35 cellular contexts compared by ENCODE assay signal in genomic region chr6:150593119-150593518, GRCh38.
"Had no signal": no experiment of that assay in that cellular context is flagged by ENCODE, and none has a peak within 500 bp of the region (broad histone marks: within the 10 kb centered on the region; RNA-seq: fewer than 3 reads in every experiment).

No MANE protein-coding gene starts in this region.

- ATAC-seq: activated CD4-positive, alpha-beta T cell treated with anti-CD3 and anti-CD28 coated beads for 36 hours; activated CD8-positive, alpha-beta memory T cell treated with anti-CD3 and anti-CD28 coated beads, Interleukin-2, amount 10 ng/mL, durations not matched to agents 7 days and 5 days; activated CD8-positive, alpha-beta T cell treated with anti-CD3 and anti-CD28 coated beads, Interleukin-2, amount 10 ng/mL, durations not matched to agents 7 days and 5 days; activated naive CD8-positive, alpha-beta T cell treated with anti-CD3 and anti-CD28 coated beads, Interleukin-2, amount 50 U/mL, for 24 hours; body of pancreas; esophagus mucosa; T-helper 17 cell had no signal

- H3K9me3 Mint-ChIP-seq: activated CD4-positive, alpha-beta memory T cell treated with anti-CD3 and anti-CD28 coated beads for 36 hours; activated CD4-positive, alpha-beta T cell treated with anti-CD3 and anti-CD28 coated beads, Interleukin-2, amount 10 ng/mL, durations not matched to agents 24 days and 14 days; activated naive CD4-positive, alpha-beta T cell treated with anti-CD3 and anti-CD28 coated beads for 36 hours; activated naive CD4-positive, alpha-beta T cell treated with anti-CD3 and anti-CD28 coated beads, Interleukin-2, amount 50 U/mL, for 24 hours; activated naive CD8-positive, alpha-beta T cell treated with anti-CD3 and anti-CD28 coated beads for 36 hours; activated naive CD8-positive, alpha-beta T cell treated with anti-CD3 and anti-CD28 coated beads, Interleukin-2, amount 50 U/mL, for 24 hours; activated T-helper 1 cell treated with anti-CD3 and anti-CD28 coated beads, Interleukin-12 subunit alpha, Interleukin-12 subunit beta, Interleukin-2, Interleukin-4 antibody, amounts not matched to agents 30 ng/mL and 10 ng/mL and 1 ng/mL, durations not matched to agents 14 hours and 24 hours and 36 hours; activated T-helper 2 cell treated with anti-CD3 and anti-CD28 coated beads, Interferon-gamma antibody, Interleukin-2, Interleukin-4, amounts not matched to agents 10 μg/mL and 5 μg/mL and 100 μg/mL, durations not matched to agents 14 hours and 24 hours and 36 hours; T-helper 2 cell treated with Interferon-gamma antibody and Interleukin-4, amounts not matched to agents 5 μg/mL and 100 μg/mL, for 36 hours had no signal

- DNase-seq: activated CD4-positive, alpha-beta memory T cell treated with anti-CD3 and anti-CD28 coated beads for 36 hours; activated CD4-positive, alpha-beta T cell treated with anti-CD3 and anti-CD28 coated beads for 36 hours; activated CD4-positive, alpha-beta T cell treated with anti-CD3 and anti-CD28 coated beads, Interleukin-2, amount 10 ng/mL, durations not matched to agents 24 days and 14 days; activated CD4-positive, CD25-positive, alpha-beta regulatory T cell; activated CD4-positive, CD25-positive, alpha-beta regulatory T cell treated with anti-CD3 and anti-CD28 coated beads, Interleukin-2, amount 50 U/mL, for 72 hours; activated CD8-positive, alpha-beta memory T cell treated with anti-CD3 and anti-CD28 coated beads, Interleukin-2, amount 10 ng/mL, durations not matched to agents 7 days and 5 days; activated CD8-positive, alpha-beta memory T cell treated with anti-CD3 and anti-CD28 coated beads, Interleukin-2, amount 50 U/mL, for 4 hours; activated CD8-positive, alpha-beta T cell treated with anti-CD3 and anti-CD28 coated beads, Interleukin-2, amount 10 ng/mL, durations not matched to agents 7 days and 5 days; activated effector memory CD4-positive, alpha-beta T cell treated with anti-CD3 and anti-CD28 coated beads, Interleukin-2, amount 50 U/mL, for 16 hours; activated naive CD4-positive, alpha-beta T cell treated with anti-CD3 and anti-CD28 coated beads for 36 hours; activated naive CD8-positive, alpha-beta T cell treated with anti-CD3 and anti-CD28 coated beads for 36 hours; activated naive CD8-positive, alpha-beta T cell treated with anti-CD3 and anti-CD28 coated beads, Interleukin-2, amount 50 U/mL, for 24 hours; activated T-cell treated with anti-CD3 and anti-CD28 coated beads, Interleukin-2, amount 50 U/mL, for 1 hour; activated T-cell treated with anti-CD3 and anti-CD28 coated beads, Interleukin-2, amount 50 U/mL, for 48 hours; adrenal gland; amygdala; aorta; body of pancreas; central memory CD4-positive, alpha-beta T cell; cerebellar nuclear complex; cortex of kidney; dermis blood vessel endothelial cell; effector CD8-positive, alpha-beta T cell; foreskin fibroblast; head of caudate nucleus; T-helper 1 cell; T-helper 17 cell; T1000 had no signal

- H3K4me1 ChIP-seq: adrenal gland, body of pancreas, breast epithelium had no signal

- H3K27me3 ChIP-seq: adrenal gland, body of pancreas, breast epithelium had no signal

- H3K36me3 Mint-ChIP-seq: activated CD4-positive, alpha-beta memory T cell treated with anti-CD3 and anti-CD28 coated beads for 36 hours; activated CD8-positive, alpha-beta memory T cell treated with anti-CD3 and anti-CD28 coated beads, Interleukin-2, amount 10 ng/mL, durations not matched to agents 7 days and 5 days; activated naive CD4-positive, alpha-beta T cell treated with anti-CD3 and anti-CD28 coated beads, Interleukin-2, amount 50 U/mL, for 24 hours; activated naive CD8-positive, alpha-beta T cell treated with anti-CD3 and anti-CD28 coated beads for 36 hours had no signal

- H3K9me3 ChIP-seq: adrenal gland, body of pancreas, breast epithelium had no signal

- H3K4me3 ChIP-seq: adrenal gland, body of pancreas, breast epithelium, cardiac muscle cell had no signal

- H3K27ac ChIP-seq: adrenal gland, body of pancreas, breast epithelium, cardiac muscle cell had no signal

- H3K4me3 Mint-ChIP-seq: activated CD4-positive, alpha-beta memory T cell treated with anti-CD3 and anti-CD28 coated beads for 36 hours; activated CD4-positive, alpha-beta T cell treated with anti-CD3 and anti-CD28 coated beads for 36 hours; activated CD4-positive, alpha-beta T cell treated with anti-CD3 and anti-CD28 coated beads, Interleukin-2, amount 10 ng/mL, durations not matched to agents 24 days and 14 days; activated CD8-positive, alpha-beta memory T cell treated with anti-CD3 and anti-CD28 coated beads, Interleukin-2, amount 10 ng/mL, durations not matched to agents 7 days and 5 days; activated CD8-positive, alpha-beta T cell treated with anti-CD3 and anti-CD28 coated beads, Interleukin-2, amount 10 ng/mL, durations not matched to agents 7 days and 5 days; activated naive CD4-positive, alpha-beta T cell treated with anti-CD3 and anti-CD28 coated beads for 36 hours; activated naive CD4-positive, alpha-beta T cell treated with anti-CD3 and anti-CD28 coated beads, Interleukin-2, amount 50 U/mL, for 24 hours; activated naive CD8-positive, alpha-beta T cell treated with anti-CD3 and anti-CD28 coated beads for 36 hours; activated naive CD8-positive, alpha-beta T cell treated with anti-CD3 and anti-CD28 coated beads, Interleukin-2, amount 50 U/mL, for 24 hours; activated T-helper 1 cell treated with anti-CD3 and anti-CD28 coated beads, Interleukin-12 subunit alpha, Interleukin-12 subunit beta, Interleukin-2, Interleukin-4 antibody, amounts not matched to agents 30 ng/mL and 10 ng/mL and 1 ng/mL, durations not matched to agents 14 hours and 24 hours and 36 hours; T-helper 17 cell; T-helper 2 cell treated with Interferon-gamma antibody and Interleukin-4, amounts not matched to agents 5 μg/mL and 100 μg/mL, for 36 hours had no signal

- H3K4me1 Mint-ChIP-seq: activated CD4-positive, alpha-beta T cell treated with anti-CD3 and anti-CD28 coated beads for 36 hours; activated CD4-positive, alpha-beta T cell treated with anti-CD3 and anti-CD28 coated beads, Interleukin-2, amount 10 ng/mL, durations not matched to agents 24 days and 14 days; activated naive CD4-positive, alpha-beta T cell treated with anti-CD3 and anti-CD28 coated beads, Interleukin-2, amount 50 U/mL, for 24 hours; activated naive CD8-positive, alpha-beta T cell treated with anti-CD3 and anti-CD28 coated beads for 36 hours had no signal

- H3K36me3 ChIP-seq: adrenal gland, breast epithelium, cardiac muscle cell had no signal

- H3K27ac Mint-ChIP-seq: activated CD4-positive, alpha-beta memory T cell treated with anti-CD3 and anti-CD28 coated beads for 36 hours; activated CD4-positive, alpha-beta T cell treated with anti-CD3 and anti-CD28 coated beads for 36 hours; activated CD4-positive, alpha-beta T cell treated with anti-CD3 and anti-CD28 coated beads, Interleukin-2, amount 10 ng/mL, durations not matched to agents 24 days and 14 days; activated CD8-positive, alpha-beta memory T cell treated with anti-CD3 and anti-CD28 coated beads, Interleukin-2, amount 10 ng/mL, durations not matched to agents 7 days and 5 days; activated CD8-positive, alpha-beta T cell treated with anti-CD3 and anti-CD28 coated beads, Interleukin-2, amount 10 ng/mL, durations not matched to agents 7 days and 5 days; activated naive CD4-positive, alpha-beta T cell treated with anti-CD3 and anti-CD28 coated beads for 36 hours; activated naive CD4-positive, alpha-beta T cell treated with anti-CD3 and anti-CD28 coated beads, Interleukin-2, amount 50 U/mL, for 24 hours; activated naive CD8-positive, alpha-beta T cell treated with anti-CD3 and anti-CD28 coated beads for 36 hours; activated naive CD8-positive, alpha-beta T cell treated with anti-CD3 and anti-CD28 coated beads, Interleukin-2, amount 50 U/mL, for 24 hours; activated T-helper 1 cell treated with anti-CD3 and anti-CD28 coated beads, Interleukin-12 subunit alpha, Interleukin-12 subunit beta, Interleukin-2, Interleukin-4 antibody, amounts not matched to agents 30 ng/mL and 10 ng/mL and 1 ng/mL, durations not matched to agents 14 hours and 24 hours and 36 hours; activated T-helper 2 cell treated with anti-CD3 and anti-CD28 coated beads, Interferon-gamma antibody, Interleukin-2, Interleukin-4, amounts not matched to agents 10 μg/mL and 5 μg/mL and 100 μg/mL, durations not matched to agents 14 hours and 24 hours and 36 hours; T-helper 17 cell; T-helper 2 cell treated with Interferon-gamma antibody and Interleukin-4, amounts not matched to agents 5 μg/mL and 100 μg/mL, for 36 hours had no signal
